Comparison of ENCODE assay signal across 33 cellular contexts in the genomic region with DNA sequence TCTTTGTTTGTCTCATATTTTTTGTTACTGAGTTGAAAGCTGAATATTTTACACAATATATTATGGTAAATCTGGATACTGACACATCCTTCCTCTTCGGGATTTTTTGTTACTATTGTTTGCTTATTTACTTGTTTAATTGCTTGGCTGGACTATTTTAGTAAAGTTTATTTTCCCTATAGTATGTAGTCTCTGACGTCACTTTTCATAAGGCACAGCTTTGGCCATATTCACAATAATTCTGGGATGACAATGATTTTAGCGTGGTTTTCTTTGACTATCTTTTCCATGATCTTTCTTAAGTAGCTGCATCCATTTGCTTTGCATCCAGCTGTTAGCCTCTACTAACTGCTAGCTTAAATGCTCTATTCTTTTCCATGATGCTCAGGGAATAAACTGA.
"Had no signal": no experiment of that assay in that cellular context is flagged by ENCODE, and none has a peak within 500 bp of the region (broad histone marks: within the 10 kb centered on the region; RNA-seq: fewer than 3 reads in every experiment).

No MANE protein-coding gene starts in this region.

- DNase-seq: activated B cell treated with CpG ODN at 0.5 μM for 24 hours; activated CD4-positive, alpha-beta memory T cell treated with anti-CD3 and anti-CD28 coated beads for 36 hours; activated CD4-positive, alpha-beta T cell treated with anti-CD3 and anti-CD28 coated beads for 4 hours; activated CD4-positive, alpha-beta T cell treated with anti-CD3 and anti-CD28 coated beads, Interleukin-2, amount 10 ng/mL, durations not matched to agents 24 days and 14 days; activated CD4-positive, alpha-beta T cell treated with anti-CD3 and anti-CD28 coated beads, Interleukin-2, amount 50 U/mL, for 1 hour; activated CD4-positive, alpha-beta T cell treated with anti-CD3 and anti-CD28 coated beads, Interleukin-2, amount 50 U/mL, for 4 hours; activated CD4-positive, CD25-positive, alpha-beta regulatory T cell treated with anti-CD3 and anti-CD28 coated beads, Interleukin-2, amount 50 U/mL, for 72 hours; activated CD8-positive, alpha-beta memory T cell treated with anti-CD3 and anti-CD28 coated beads, Interleukin-2, amount 50 U/mL, for 4 hours; activated CD8-positive, alpha-beta T cell treated with anti-CD3 and anti-CD28 coated beads for 36 hours; activated effector memory CD4-positive, alpha-beta T cell treated with anti-CD3 and anti-CD28 coated beads, Interleukin-2, amount 50 U/mL, for 16 hours; activated gamma-delta T cell treated with Interleukin-2 at 50 U/mL for 16 hours; activated naive CD4-positive, alpha-beta T cell; activated naive CD4-positive, alpha-beta T cell treated with anti-CD3 and anti-CD28 coated beads for 36 hours; activated naive CD4-positive, alpha-beta T cell treated with anti-CD3 and anti-CD28 coated beads, Interleukin-2, amount 50 U/mL, for 16 hours; activated naive CD8-positive, alpha-beta T cell treated with anti-CD3 and anti-CD28 coated beads for 36 hours; activated T-cell treated with anti-CD3 and anti-CD28 coated beads for 4 hours; activated T-cell treated with anti-CD3 and anti-CD28 coated beads, Interleukin-2, amount 50 U/mL, for 1 hour; activated T-cell treated with anti-CD3 and anti-CD28 coated beads, Interleukin-2, amount 50 U/mL, for 4 hours; activated T-cell treated with anti-CD3 and anti-CD28 coated beads, Interleukin-2, amount 50 U/mL, for 72 hours; adrenal gland; amniotic stem cell; aorta; body of pancreas; brain microvascular endothelial cell; central memory CD4-positive, alpha-beta T cell; T-helper 2 cell; T-helper 9 cell had no signal

- H3K4me3 ChIP-seq: adrenal gland, body of pancreas, breast epithelium had no signal

- H3K4me1 ChIP-seq: adrenal gland, body of pancreas, breast epithelium had no signal

- H3K27ac ChIP-seq: adrenal gland, body of pancreas, brain microvascular endothelial cell, breast epithelium, VCaP had no signal

- ATAC-seq: activated CD8-positive, alpha-beta T cell treated with anti-CD3 and anti-CD28 coated beads for 36 hours; activated naive CD4-positive, alpha-beta T cell treated with anti-CD3 and anti-CD28 coated beads, Interleukin-2, amount 50 U/mL, for 72 hours; activated T-cell treated with anti-CD3 and anti-CD28 coated beads, Interleukin-2, amount 50 U/mL, for 4 hours; activated T-cell treated with anti-CD3 and anti-CD28 coated beads, Interleukin-2, amount 50 U/mL, for 72 hours; activated T-helper 17 cell treated with anti-CD3 and anti-CD28 coated beads, Interleukin-2, amount 50 U/mL, for 72 hours; body of pancreas had no signal

- H3K9me3 ChIP-seq: adrenal gland, body of pancreas, breast epithelium had no signal

- H3K27me3 ChIP-seq: adrenal gland, body of pancreas, brain microvascular endothelial cell, breast epithelium had no signal

- FAIRE-seq: astrocyte, TTC549 had no signal

- H3K36me3 ChIP-seq: adrenal gland, brain microvascular endothelial cell, breast epithelium had no signal
